In genomic region chr1:230090194-230090711, GRCh38 we compare ENCODE assay signal across 16 cellular contexts. TPM values are rescaled to one million over a fixed set of nuclear protein-coding genes. Genes with fewer than 3 reads are reported as not detected.
DNase-seq lines count a peak whose midpoint lies in the region; FAIRE-seq and TF ChIP-seq lines count a peak whose summit lies in the region.
"Had no signal": no experiment of that assay in that cellular context is flagged by ENCODE, and none has a peak within 500 bp of the region (broad histone marks: within the 10 kb centered on the region; RNA-seq: fewer than 3 reads in every experiment).

No MANE protein-coding gene starts in this region.

- no peaks in the 10 kb centered on the region for H3K9me3 ChIP-seq in mesodermal cell (ENCODE audit: control insufficient read depth, low read length)
- H3K9me3 ChIP-seq: right atrium auricular region, transverse colon had no signal

- peak; percentile 85 for DNase-seq in LHCN-M2 (ENCODE audit: low read depth)
- peak; percentile 78 for DNase-seq in bronchial epithelial cell (ENCODE audit: low read depth)
- no peak for DNase-seq in T1000 (lab: John Stamatoyannopoulos, UW)
- no peak for DNase-seq in NCI-H1048 (lab: John Stamatoyannopoulos, UW)
- DNase-seq in Ammon's horn (ENCODE audit: low spot score): no peak
- DNase-seq in glutamatergic neuron: no peak
- DNase-seq: activated CD8-positive, alpha-beta memory T cell treated with anti-CD3 and anti-CD28 coated beads for 24 hours; effector CD4-positive, alpha-beta T cell; NCI-H82; T-helper 1 cell; transverse colon had no signal

- H3K36me3 Mint-ChIP-seq in glutamatergic neuron (ENCODE audit: unreplicated experiment): no peaks in the 10 kb centered on the region

- H3K79me2 ChIP-seq in ACC112 (ENCODE audit: control insufficient read depth, insufficient read depth, low read length, unreplicated experiment): peaks cover 88% of the 10 kb centered on the region

- no peak for FAIRE-seq in bronchial epithelial cell (lab: Jason Lieb, UNC)

- no peak overlapping the region for H2AFZ ChIP-seq in ACC112 (ENCODE audit: low read length, unreplicated experiment)

- H3K4me1 ChIP-seq in ACC112 (ENCODE audit: control insufficient read depth, insufficient read depth, low read length, unreplicated experiment): peaks cover 77% of the 10 kb centered on the region
- peaks cover 37% of the 10 kb centered on the region for H3K4me1 ChIP-seq in mesodermal cell (ENCODE audit: control insufficient read depth, insufficient read depth, low read length, poor library complexity, severe bottlenecking)

- H3K27me3 ChIP-seq in ACC112 (ENCODE audit: insufficient read depth, low read length): no peaks in the 10 kb centered on the region
- H3K27me3 ChIP-seq in bronchial epithelial cell (ENCODE audit: control insufficient read depth, insufficient read depth, low read length): no peaks in the 10 kb centered on the region
- H3K27me3 ChIP-seq: right atrium auricular region, transverse colon had no signal

- no peak overlapping the region for H3K4me3 Mint-ChIP-seq in glutamatergic neuron (ENCODE audit: unreplicated experiment)
- H3K4me3 Mint-ChIP-seq: activated naive CD8-positive, alpha-beta T cell; B cell had no signal

- TF ChIP-seq CTCF in bronchial epithelial cell (IDR thresholded peaks at IDR 0.05; ENCODE audit: insufficient read depth, low read length, severe bottlenecking) (no peak), glutamatergic neuron (IDR thresholded peaks at IDR 0.05; ENCODE audit: partially characterized antibody, unreplicated experiment) (no peak)

- WGBS in mesodermal cell (ENCODE audit: insufficient coverage in 2 of 2), 2 experiments: 76 to 95% methylated on average over 2 to 4 of the region's 6 CpGs

- H3K36me3 ChIP-seq in ACC112 (ENCODE audit: insufficient read depth, low read length): peaks cover 8% of the 10 kb centered on the region; the same call in 1 of the 2 replicates
- H3K36me3 ChIP-seq in bronchial epithelial cell (ENCODE audit: control insufficient read depth, insufficient read depth, low read length): peaks cover 2% of the 10 kb centered on the region
- peaks cover 20% of the 10 kb centered on the region for H3K36me3 ChIP-seq in mesodermal cell (ENCODE audit: control insufficient read depth, insufficient read depth, low read length)
- H3K36me3 ChIP-seq: right atrium auricular region, transverse colon had no signal

- H3K4me1 Mint-ChIP-seq in glutamatergic neuron (ENCODE audit: low read depth, unreplicated experiment): peaks cover 8% of the 10 kb centered on the region

- H3K27ac Mint-ChIP-seq in glutamatergic neuron (ENCODE audit: unreplicated experiment): no peak overlapping the region
- H3K27ac Mint-ChIP-seq: activated naive CD8-positive, alpha-beta T cell; B cell had no signal

- H3K27me3 Mint-ChIP-seq in glutamatergic neuron (ENCODE audit: unreplicated experiment): peaks cover 9% of the 10 kb centered on the region
- H3K27me3 Mint-ChIP-seq: activated naive CD8-positive, alpha-beta T cell; B cell had no signal

- H3K27ac ChIP-seq in ACC112 (ENCODE audit: low read depth, low read length) (peak overlapping the region; percentile 89), mesodermal cell (ENCODE audit: low read depth, low read length, severe bottlenecking) (peak overlapping the region; percentile 71)
- H3K27ac ChIP-seq: right atrium auricular region, transverse colon had no signal

- no peaks in the 10 kb centered on the region for H3K9me3 Mint-ChIP-seq in glutamatergic neuron (ENCODE audit: unreplicated experiment)

- peak overlapping the region; percentile 49 for H3K4me3 ChIP-seq in ACC112 (ENCODE audit: low read depth, low read length)
- H3K4me3 ChIP-seq in bronchial epithelial cell (ENCODE audit: low read depth, low read length): no peak overlapping the region
- no peak overlapping the region for H3K4me3 ChIP-seq in mesodermal cell (ENCODE audit: extremely low read depth, insufficient read depth, low read length, poor library complexity, severe bottlenecking)
- H3K4me3 ChIP-seq: right atrium auricular region, transverse colon had no signal

RNA-seq across cellular contexts. Expression of gene GALNT2, which starts 23.2 kb away (rescaled TPM):
- total RNA-seq in LHCN-M2 (2014; rRNA removed) (77.3 and 81.6 TPM in 2 replicates), bronchial epithelial cell (31.9 and 37.4 TPM in 2 replicates), glutamatergic neuron (ENCODE audit: unreplicated experiment) (35.2 TPM)
- 78.4 TPM for polyA plus RNA-seq in LHCN-M2 (2012)
- polyA plus RNA-seq in mesodermal cell (2013, experiment 1 of 2): 80.6 TPM
- polyA plus RNA-seq in mesodermal cell (2013, experiment 2 of 2): 72.1 TPM

Comparison
In these comparisons a context has a peak if more than half of its experiments do, and no peak if none do; other contexts are left out.
1. DNase-seq: peak in LHCN-M2 (single experiment) and bronchial epithelial cell (single experiment); none in T1000 (single experiment), NCI-H1048 (single experiment), Ammon's horn (single experiment) and glutamatergic neuron (single experiment).